Comparison of ENCODE assay signal across 8 cellular contexts in genomic region chr18:59359576-59359952, GRCh38. TPM values are rescaled to one million over a fixed set of nuclear protein-coding genes. Genes with fewer than 3 reads are reported as not detected.
DNase-seq lines count a peak whose midpoint lies in the region; ATAC-seq and TF ChIP-seq lines count a peak whose summit lies in the region.

No MANE protein-coding gene starts in this region.

- H3K4me1 ChIP-seq in H9 (ENCODE audit: insufficient read depth, low read length), result no peaks in the 10 kb centered on the region

- TF ChIP-seq CTCF in GM12875 (IDR thresholded peaks at IDR 0.05; ENCODE audit: borderline replicate concordance, insufficient read depth, low read depth, low read length), result no peak
- TF ChIP-seq CTCF in H9 (conservative IDR thresholded peaks at IDR 0.05), result no peak
- no peak for TF ChIP-seq CTCF in epithelial cell of proximal tubule (conservative IDR thresholded peaks at IDR 0.05; ENCODE audit: low read depth, low read length)
- no peak for TF ChIP-seq CTCF in omental fat pad (IDR thresholded peaks at IDR 0.05)

- H2AK5ac ChIP-seq in H9 (ENCODE audit: insufficient read length, low read length), result no peak overlapping the region

- peak; percentile 52 for ATAC-seq in omental fat pad (ENCODE audit: low FRiP score)

- peak overlapping the region; percentile 54 to 73 for H3K4me3 Mint-ChIP-seq in H9

- no peak overlapping the region for H3K27ac ChIP-seq in H9 (ENCODE audit: insufficient read length, low read depth, low read length)

- H4K8ac ChIP-seq in H9 (replicated peaks; ENCODE audit: insufficient read length, low read depth, low read length), result no peak overlapping the region

- H3K14ac ChIP-seq in H9 (ENCODE audit: insufficient read depth, low read length), result no peak overlapping the region

- WGBS in H9 (ENCODE audit: extremely low coverage, insufficient read length, low lambda C conversion rate), result no CpG with 5 or more reads among the region's 4 CpGs

- H3K27ac Mint-ChIP-seq in H9, result no peak overlapping the region

- peaks cover 0 to 2% of the 10 kb centered on the region in 2 experiments; a peak in 1 of 5 replicates for H3K9me3 Mint-ChIP-seq in H9

- peak overlapping the region; percentile 84 for H3K4me2 ChIP-seq in H9 (ENCODE audit: insufficient read depth, insufficient read length, low read length)

- no peak overlapping the region for H2BK120ac ChIP-seq in H9 (ENCODE audit: low read depth, low read length, poor library complexity, severe bottlenecking)

- H4K5ac ChIP-seq in H9 (ENCODE audit: insufficient read length, low read depth, low read length), result no peak overlapping the region

- no peak overlapping the region for H2BK5ac ChIP-seq in H9 (ENCODE audit: insufficient read length, low read length)

- H3K56ac ChIP-seq in H9 (ENCODE audit: insufficient read length, low read depth, low read length), result no peak overlapping the region

- no peaks in the 10 kb centered on the region for H4K20me1 ChIP-seq in H9 (ENCODE audit: control insufficient read depth, insufficient read depth, insufficient read length)

- peaks cover 10 to 20% (median 15%) of the 10 kb centered on the region in 3 experiments for H3K36me3 Mint-ChIP-seq in H9 (ENCODE audit: insufficient read depth in 1 of 3, low read depth in 3 of 3)

- H3K18ac ChIP-seq in H9 (ENCODE audit: insufficient read length, low read depth, low read length), result no peak overlapping the region

- peaks cover 4% of the 10 kb centered on the region for H3K23me2 ChIP-seq in H9 (ENCODE audit: insufficient read length, low read depth, low read length, poor library complexity, severe bottlenecking)

- H3K4me3 ChIP-seq in GM12875 (ENCODE audit: low read depth, low read length) (peak overlapping the region; percentile 93), epithelial cell of proximal tubule (ENCODE audit: low read depth, low read length) (peak overlapping the region; percentile 96)

- H3K23ac ChIP-seq in H9 (ENCODE audit: insufficient read length, low read depth, low read length), result no peak overlapping the region

- peaks cover 5% of the 10 kb centered on the region for H3K79me1 ChIP-seq in H9 (ENCODE audit: insufficient read depth, low read depth, low read length, poor library complexity, severe bottlenecking)

- no peak overlapping the region for H2BK15ac ChIP-seq in H9 (ENCODE audit: low read depth, low read length)

- no peak overlapping the region for H3T11ph ChIP-seq in H9 (ENCODE audit: low read length)

- H2AFZ ChIP-seq in H9 (ENCODE audit: low read length), result peak overlapping the region; percentile 90

- no peak overlapping the region for H2BK12ac ChIP-seq in H9 (ENCODE audit: insufficient read length, low read depth, low read length)

- H3K27me3 Mint-ChIP-seq in H9 (ENCODE audit: low read depth), result peaks cover 34% of the 10 kb centered on the region

- no peak overlapping the region for H4K91ac ChIP-seq in H9 (ENCODE audit: insufficient read length, low read depth, low read length)

- H3K9ac ChIP-seq in H9 (ENCODE audit: extremely low read depth, insufficient read length, low read length), result peak overlapping the region; percentile 34

- H3K4me1 Mint-ChIP-seq in H9, result peaks cover 11 to 12% of the 10 kb centered on the region in 2 experiments

- H3K79me2 ChIP-seq in H9 (ENCODE audit: insufficient read depth, low read length), result no peaks in the 10 kb centered on the region; the same call in 1 of the 2 replicates

- no peak for DNase-seq in H9
- peak; percentile 80 for DNase-seq in NCI-H526 treated with DMSO at 0.1 percent for 48 hours (lab: John Stamatoyannopoulos, UW)
- DNase-seq in epithelial cell of proximal tubule (ENCODE audit: low read depth), result no peak
- DNase-seq in omental fat pad (ENCODE audit: low spot score), result no peak
- no peak for DNase-seq in Ammon's horn (ENCODE audit: low spot score)
- DNase-seq in NCI-H82 treated with DMSO at 0.1 percent for 48 hours (lab: John Stamatoyannopoulos, UW; ENCODE audit: unreplicated experiment), result no peak
- DNase-seq in cerebellum (ENCODE audit: low spot score), result no peak

- no peaks in the 10 kb centered on the region for H3K27me3 ChIP-seq in H9 (ENCODE audit: insufficient read depth, low read length)

- no peak overlapping the region for H3K4ac ChIP-seq in H9 (ENCODE audit: low read depth, low read length)

- no peak overlapping the region for H2BK20ac ChIP-seq in H9 (ENCODE audit: low read depth, low read length, poor library complexity, severe bottlenecking)

- no peaks in the 10 kb centered on the region for H3K9me3 ChIP-seq in H9 (ENCODE audit: control insufficient read depth, low read depth, low read length)

RNA-seq across cellular contexts. Expression of gene LMAN1, which starts 0.5 kb away (rescaled TPM):
- total RNA-seq in H9 (2021) (61.1 and 63.6 TPM in 2 replicates), epithelial cell of proximal tubule (78.2 and 92.0 TPM in 2 replicates), omental fat pad (100 to 1,000 TPM in 1 of 4 donors, 10 to 100 TPM in 3; 78.7 to 100 (median 95.0) TPM), cerebellum (53.2 TPM)

RNA-seq across cellular contexts. Expression of gene CPLX4, which starts 41.1 kb away (rescaled TPM):
- total RNA-seq in H9 (2021), result not detected in 2 replicates
- total RNA-seq in epithelial cell of proximal tubule, result not detected in 2 replicates
- total RNA-seq in omental fat pad, result under 1 TPM in 1 of 4 donors, not detected in 3; 0.46 TPM
- total RNA-seq in cerebellum, result 14.8 TPM

Comparison
In these comparisons a context has a peak if more than half of its experiments do, and no peak if none do; other contexts are left out.
1. RNA of gene CPLX4, which starts 41.1 kb away (total RNA-seq): 14.8 TPM in cerebellum (single experiment); not detected in H9, not detected in epithelial cell of proximal tubule and 0.46 TPM in omental fat pad; every median in the first group is over 10 times any median in the second.